In genomic region chr17:42748202-42748905, GRCh38 we compare ENCODE assay signal across 17 cellular contexts. TPM values are rescaled to one million over a fixed set of nuclear protein-coding genes. Genes with fewer than 3 reads are reported as not detected.
DNase-seq lines count a peak whose midpoint lies in the region; TF ChIP-seq lines count a peak whose summit lies in the region.
"Had no signal": no experiment of that assay in that cellular context is flagged by ENCODE, and none has a peak within 500 bp of the region (broad histone marks: within the 10 kb centered on the region; RNA-seq: fewer than 3 reads in every experiment).

No MANE protein-coding gene starts in this region.

- H3K18ac ChIP-seq in neuronal stem cell (ENCODE audit: low read length) = no peak overlapping the region

- no peak for TF ChIP-seq EP300 in esophagus muscularis mucosa (IDR thresholded peaks at IDR 0.05)
- peak in 1 of 2 donors; percentile 61 for TF ChIP-seq EP300 in tibial nerve (IDR thresholded peaks at IDR 0.05)

- H3K9me2 ChIP-seq in Karpas-422 (replicated peaks; ENCODE audit: insufficient read depth, low read length) = no peaks in the 10 kb centered on the region

- H3K23ac ChIP-seq in neuronal stem cell (ENCODE audit: low read depth, low read length, poor library complexity) = no peak overlapping the region

- no peak overlapping the region for H2AK5ac ChIP-seq in neuronal stem cell (ENCODE audit: low read depth, low read length)

- H3K9me3 ChIP-seq in Karpas-422 (ENCODE audit: low read length) (no peaks in the 10 kb centered on the region), esophagus muscularis mucosa (no peaks in the 10 kb centered on the region), neuronal stem cell (replicated peaks in 1 of 2; ENCODE audit: control insufficient read depth in 2 of 2, insufficient read depth in 1 of 2, low read depth in 1 of 2, low read length in 2 of 2) (peaks cover 2 to 3% of the 10 kb centered on the region in 2 donors), tibial nerve (no peaks in the 10 kb centered on the region)

- H3K9ac ChIP-seq in Karpas-422 (ENCODE audit: low read length) = no peak overlapping the region
- no peak overlapping the region for H3K9ac ChIP-seq in neuronal stem cell (ENCODE audit: low read depth, low read length, poor library complexity)

- H2BK15ac ChIP-seq in neuronal stem cell (ENCODE audit: low read length) = no peak overlapping the region

- H4K20me1 ChIP-seq in Karpas-422 (ENCODE audit: insufficient read depth, low read depth, low read length) = no peaks in the 10 kb centered on the region

- no peak overlapping the region for H2BK12ac ChIP-seq in neuronal stem cell (ENCODE audit: low read length)

- no peak for TF ChIP-seq CTCF in esophagus muscularis mucosa (IDR thresholded peaks at IDR 0.05)
- TF ChIP-seq CTCF in tibial nerve (IDR thresholded peaks at IDR 0.05) = no peak

- DNase-seq in Karpas-422 (peak; percentile 24), esophagus muscularis mucosa (ENCODE audit: extremely low spot score) (no peak), neuronal stem cell (ENCODE audit: low spot score) (no peak), tibial nerve (ENCODE audit: low spot score in 2 of 2) (peak; percentile 56 to 81), GM19238 (ENCODE audit: insufficient read length, low spot score) (no peak), NCI-H2107 treated with DMSO at 0.1 percent for 48 hours (lab: John Stamatoyannopoulos, UW; ENCODE audit: unreplicated experiment) (no peak), SIG-M5 treated with dmso at 0.1 percent for 504 hours (lab: John Stamatoyannopoulos, UW; ENCODE audit: unreplicated experiment) (no peak)
- DNase-seq: activated CD4-positive, alpha-beta memory T cell treated with anti-CD3 and anti-CD28 coated beads for 36 hours; activated naive CD4-positive, alpha-beta T cell treated with anti-CD3 and anti-CD28 coated beads, Interleukin-2, amount 50 U/mL, for 16 hours; H7; MM.1S; naive B cell; NCI-H187 treated with DMSO at 0.1 percent for 48 hours; NCI-H446 treated with DMSO at 0.1 percent for 48 hours; T-helper 1 cell; trophoblast cell had no signal

- TF ChIP-seq POLR2A in esophagus muscularis mucosa (IDR thresholded peaks at IDR 0.05; ENCODE audit: low read depth) = no peak
- TF ChIP-seq POLR2A in tibial nerve (IDR thresholded peaks at IDR 0.05) = no peak

- H3K36me3 ChIP-seq in Karpas-422 (ENCODE audit: insufficient read depth, low read length) (no peaks in the 10 kb centered on the region), esophagus muscularis mucosa (no peaks in the 10 kb centered on the region), neuronal stem cell (replicated peaks in 1 of 2; ENCODE audit: control insufficient read depth in 2 of 2, insufficient read depth in 2 of 2, low read length in 2 of 2) (no peaks in the 10 kb centered on the region), tibial nerve (no peaks in the 10 kb centered on the region)

- H3K4me3 ChIP-seq in Karpas-422 (ENCODE audit: low read length) = no peak overlapping the region
- H3K4me3 ChIP-seq in esophagus muscularis mucosa = no peak overlapping the region
- no peak overlapping the region for H3K4me3 ChIP-seq in neuronal stem cell (ENCODE audit: low read length in 2 of 2)
- H3K4me3 ChIP-seq in tibial nerve = no peak overlapping the region
- H3K4me3 ChIP-seq: lung had no signal

- H3K4me2 ChIP-seq in Karpas-422 (ENCODE audit: low read depth, low read length, poor library complexity, severe bottlenecking) (no peak overlapping the region), neuronal stem cell (ENCODE audit: insufficient read depth, low read length, poor library complexity, severe bottlenecking) (no peak overlapping the region)

- no peak overlapping the region for H4K8ac ChIP-seq in neuronal stem cell (ENCODE audit: low read depth, low read length)

- H3K14ac ChIP-seq in neuronal stem cell (ENCODE audit: low read length) = no peak overlapping the region

- no peak overlapping the region for H3K4ac ChIP-seq in neuronal stem cell (ENCODE audit: low read length)

- peaks cover 14% of the 10 kb centered on the region for H3K79me2 ChIP-seq in Karpas-422 (ENCODE audit: low read length)

- intact Hi-C loops in esophagus muscularis mucosa (cut with DNase I) = no loop called here

- H3K27me3 ChIP-seq in Karpas-422 (ENCODE audit: low read length) (no peaks in the 10 kb centered on the region), esophagus muscularis mucosa (no peaks in the 10 kb centered on the region), neuronal stem cell (ENCODE audit: control insufficient read depth in 3 of 3, insufficient read depth in 3 of 3, low read depth in 1 of 3, low read length in 3 of 3) (peaks cover 0 to 3% (median 0%) of the 10 kb centered on the region in 3 experiments), tibial nerve (no peaks in the 10 kb centered on the region)

- WGBS in esophagus muscularis mucosa = 72% methylated on average over 7 of the region's 7 CpGs
- WGBS in neuronal stem cell (ENCODE audit: extremely low coverage in 2 of 2, insufficient read length in 2 of 2, insufficient replicate concordance in 1 of 2), 2 donors = no CpG with 5 or more reads among the region's 7 CpGs
- WGBS in tibial nerve, 2 donors = 49 to 59% methylated on average over 7 of the region's 7 CpGs

- H2BK120ac ChIP-seq in neuronal stem cell (ENCODE audit: low read depth, low read length) = no peak overlapping the region

- no peak overlapping the region for H2AFZ ChIP-seq in Karpas-422 (ENCODE audit: low read length)
- H2AFZ ChIP-seq in neuronal stem cell (ENCODE audit: low read length) = peak overlapping the region; percentile 83

- no peak overlapping the region for H4K91ac ChIP-seq in neuronal stem cell (ENCODE audit: low read depth, low read length, poor library complexity)

- H3K4me1 ChIP-seq in Karpas-422 (ENCODE audit: low read length) (peaks cover 23% of the 10 kb centered on the region), esophagus muscularis mucosa (peaks cover 49 to 61% (median 55%) of the 10 kb centered on the region in 4 donors), neuronal stem cell (ENCODE audit: control insufficient read depth in 2 of 2, insufficient read depth in 1 of 2, low read depth in 1 of 2, low read length in 2 of 2) (peaks cover 6 to 12% of the 10 kb centered on the region in 2 donors), tibial nerve (peaks cover 5 to 70% (median 36%) of the 10 kb centered on the region in 4 donors)

- no peak overlapping the region for H3K27ac ChIP-seq in Karpas-422 (ENCODE audit: low read length)
- H3K27ac ChIP-seq in esophagus muscularis mucosa (replicated peaks in 1 of 4) = peak overlapping the region; percentile 24 to 68 (median 54)
- H3K27ac ChIP-seq in neuronal stem cell (replicated peaks; ENCODE audit: low read length) = no peak overlapping the region
- peak overlapping the region; percentile 33 to 86 (median 72) for H3K27ac ChIP-seq in tibial nerve

- no peak overlapping the region for H2BK5ac ChIP-seq in neuronal stem cell (ENCODE audit: low read length)

- H3K79me1 ChIP-seq in neuronal stem cell (ENCODE audit: low read depth, low read length) = peaks cover 2% of the 10 kb centered on the region

RNA-seq across cellular contexts. Expression of gene EZH1, which starts 3.5 kb away (rescaled TPM):
- 38.0 and 52.6 TPM in 2 replicates for total RNA-seq in Karpas-422 (2014; rRNA removed; shearing (Covaris generic); ENCODE audit: low replicate concordance)
- 10 to 100 TPM; 40.6 to 68.2 (median 54.6) TPM for total RNA-seq in esophagus muscularis mucosa
- polyA plus RNA-seq in neuronal stem cell (2013, experiment 1 of 2) = 17.8 TPM
- 17.9 TPM for polyA plus RNA-seq in neuronal stem cell (2013, experiment 2 of 2)
- total RNA-seq in tibial nerve = 100 to 1,000 TPM in 2 of 4 donors, 10 to 100 TPM in 2; 73.8 to 128 (median 109) TPM

RNA-seq across cellular contexts. Expression of gene RAMP2, which starts 12.7 kb away (rescaled TPM):
- not detected in 2 replicates for total RNA-seq in Karpas-422 (2014; rRNA removed; shearing (Covaris generic); ENCODE audit: low replicate concordance)
- 10 to 100 TPM; 19.5 to 45.2 (median 34.2) TPM for total RNA-seq in esophagus muscularis mucosa
- 7.7 TPM for polyA plus RNA-seq in neuronal stem cell (2013, experiment 1 of 2)
- polyA plus RNA-seq in neuronal stem cell (2013, experiment 2 of 2) = 8.0 TPM
- total RNA-seq in tibial nerve = 100 to 1,000 TPM in 1 of 4 donors, 10 to 100 TPM in 3; 32.6 to 113 (median 51.4) TPM
- total RNA-seq: activated CD4-positive, alpha-beta memory T cell treated with anti-CD3 and anti-CD28 coated beads for 36 hours had no signal

RNA-seq across cellular contexts. Expression of gene VPS25, which starts 24.9 kb away (rescaled TPM):
- 43.9 and 54.0 TPM in 2 replicates for total RNA-seq in Karpas-422 (2014; rRNA removed; shearing (Covaris generic); ENCODE audit: low replicate concordance)
- total RNA-seq in esophagus muscularis mucosa = 10 to 100 TPM; 34.5 to 43.9 (median 38.0) TPM
- polyA plus RNA-seq in neuronal stem cell (2013, experiment 1 of 2) = 82.4 TPM
- polyA plus RNA-seq in neuronal stem cell (2013, experiment 2 of 2) = 80.2 TPM
- total RNA-seq in tibial nerve = 10 to 100 TPM; 24.5 to 44.7 (median 38.2) TPM

RNA-seq across cellular contexts. Expression of gene WNK4, which starts 32.1 kb away (rescaled TPM):
- 0.76 and 3.3 TPM in 2 replicates for total RNA-seq in Karpas-422 (2014; rRNA removed; shearing (Covaris generic); ENCODE audit: low replicate concordance)
- 1 to 10 TPM in 3 of 4 donors, under 1 TPM in 1; 0.50 to 2.9 (median 2.1) TPM for total RNA-seq in esophagus muscularis mucosa
- polyA plus RNA-seq in neuronal stem cell (2013, experiment 1 of 2) = 0.81 TPM
- polyA plus RNA-seq in neuronal stem cell (2013, experiment 2 of 2) = 0.68 TPM
- total RNA-seq in tibial nerve = 10 to 100 TPM in 2 of 4 donors, 1 to 10 TPM in 2; 3.6 to 15.6 (median 9.1) TPM

RNA-seq across cellular contexts. Expression of gene COA3, which starts 50.1 kb away (rescaled TPM):
- 63.9 and 64.1 TPM in 2 replicates for total RNA-seq in Karpas-422 (2014; rRNA removed; shearing (Covaris generic); ENCODE audit: low replicate concordance)
- total RNA-seq in esophagus muscularis mucosa (10 to 100 TPM; 65.9 to 74.6 (median 68.3) TPM), tibial nerve (10 to 100 TPM; 58.2 to 91.7 (median 62.6) TPM)
- polyA plus RNA-seq in neuronal stem cell (2013, experiment 1 of 2) = 87.7 TPM
- 86.6 TPM for polyA plus RNA-seq in neuronal stem cell (2013, experiment 2 of 2)

Comparison
In these comparisons a context has a peak if more than half of its experiments do, and no peak if none do; other contexts are left out.
1. DNase-seq: peak in Karpas-422 (single experiment) and tibial nerve (2 of 2); none in esophagus muscularis mucosa (single experiment), neuronal stem cell (single experiment), GM19238 (single experiment), NCI-H2107 treated with DMSO at 0.1 percent for 48 hours (single experiment) and SIG-M5 treated with dmso at 0.1 percent for 504 hours (single experiment).
2. H3K27ac ChIP-seq: peak in esophagus muscularis mucosa (4 of 4) and tibial nerve (4 of 4); none in Karpas-422 (single experiment) and neuronal stem cell (single experiment).
3. RNA of gene RAMP2, which starts 12.7 kb away (total RNA-seq): 32.6 to 113 TPM in tibial nerve and 19.5 to 45.2 TPM in esophagus muscularis mucosa; not detected in Karpas-422; every median in the first group is over 10 times any median in the second.